In genomic region chr7:108158766-108159165, GRCh38 we compare ENCODE assay signal across 29 cellular contexts. TPM values are rescaled to one million over a fixed set of nuclear protein-coding genes. Genes with fewer than 3 reads are reported as not detected.
DNase-seq lines count a peak whose midpoint lies in the region; ATAC-seq and TF ChIP-seq lines count a peak whose summit lies in the region.
"Had no signal": no experiment of that assay in that cellular context is flagged by ENCODE, and none has a peak within 500 bp of the region (broad histone marks: within the 10 kb centered on the region; RNA-seq: fewer than 3 reads in every experiment).

No MANE protein-coding gene starts in this region.

- H3K18ac ChIP-seq in mesenchymal stem cell (ENCODE audit: low read depth in 1 of 2, low read length in 2 of 2) = no peak overlapping the region

- no peak overlapping the region for H4K8ac ChIP-seq in mesenchymal stem cell (ENCODE audit: low read length)

- no peak overlapping the region for H3K4ac ChIP-seq in mesenchymal stem cell (ENCODE audit: low read depth in 1 of 2, low read length in 2 of 2)

- H2AK5ac ChIP-seq in mesenchymal stem cell (ENCODE audit: low read length, severe bottlenecking) = no peak overlapping the region

- H3K27ac ChIP-seq in RWPE1 (no peak overlapping the region), mesenchymal stem cell (ENCODE audit: low read length, poor library complexity, severe bottlenecking) (no peak overlapping the region)
- H3K27ac ChIP-seq: psoas muscle, sigmoid colon, stomach, tibial artery had no signal

- H2AFZ ChIP-seq in mesenchymal stem cell (ENCODE audit: low read depth, low read length) = no peak overlapping the region

- no peak overlapping the region for H3K4me2 ChIP-seq in mesenchymal stem cell (ENCODE audit: low read length, poor library complexity, severe bottlenecking)

- POLR2A ChIA-PET in RWPE1 (lab: Yijun Ruan, JAX; ENCODE audit: low non-redundant PET) (no interaction called here), HEK293T (lab: Yijun Ruan, JAX) (no interaction called here)

- H3K14ac ChIP-seq in mesenchymal stem cell (ENCODE audit: low read length in 2 of 2) = no peak overlapping the region

- DNase-seq in ELR (ENCODE audit: low read depth) (peak; percentile 16), RWPE1 (ENCODE audit: low spot score) (peak; percentile 37), fibroblast of mammary gland (ENCODE audit: low read depth) (peak; percentile 31), renal cortical epithelial cell (ENCODE audit: low read depth) (peak; percentile 80), mucosa of descending colon (no peak), HEK293T (ENCODE audit: extremely low spot score) (no peak), mesenchymal stem cell (no peak)
- DNase-seq: activated CD4-positive, alpha-beta memory T cell treated with anti-CD3 and anti-CD28 coated beads, Interleukin-2, amount 10 ng/mL, durations not matched to agents 7 days and 5 days; activated CD4-positive, CD25-positive, alpha-beta regulatory T cell treated with anti-CD3 and anti-CD28 coated beads, Interleukin-2, amount 50 U/mL, for 72 hours; activated CD8-positive, alpha-beta memory T cell treated with anti-CD3 and anti-CD28 coated beads, Interleukin-2, amount 50 U/mL, for 4 hours; activated naive CD4-positive, alpha-beta T cell; activated naive CD8-positive, alpha-beta T cell treated with anti-CD3 and anti-CD28 coated beads, Interleukin-2, amount 50 U/mL, for 24 hours; C1 segment of cervical spinal cord; immature natural killer cell; midbrain; MM.1S; naive thymus-derived CD4-positive, alpha-beta T cell; NCI-H1417 treated with DMSO at 0.1 percent for 48 hours; NCI-H2029 treated with DMSO at 0.1 percent for 48 hours; NCI-H526 treated with DMSO at 0.1 percent for 48 hours; NK-92 treated with Interleukin-12 subunit alpha and Interleukin-12 subunit beta, amount 100 ng/mL, for 24 hours; nucleus accumbens; psoas muscle; SIG-M5; sigmoid colon; stimulated activated CD4-positive, alpha-beta T cell treated with anti-CD3 and anti-CD28 coated beads, Interleukin-4, amount 100 ng/mL, for 1 hour; stomach; tibial artery had no signal

- no peaks in the 10 kb centered on the region for H3K79me1 ChIP-seq in mesenchymal stem cell (replicated peaks; ENCODE audit: low read length, poor library complexity, severe bottlenecking)

- H3K27me3 ChIP-seq in mesenchymal stem cell (ENCODE audit: control insufficient read depth in 1 of 2, insufficient read depth in 1 of 2, low read length in 2 of 2) = no peaks in the 10 kb centered on the region
- H3K27me3 ChIP-seq: sigmoid colon, stomach, tibial artery had no signal

- no peak overlapping the region for H3K9ac ChIP-seq in mesenchymal stem cell (ENCODE audit: low read length)

- H3K4me1 ChIP-seq in mucosa of descending colon (ENCODE audit: low read depth) (no peaks in the 10 kb centered on the region), mesenchymal stem cell (ENCODE audit: control insufficient read depth, insufficient read depth, low read depth, low read length) (no peaks in the 10 kb centered on the region)
- H3K4me1 ChIP-seq: psoas muscle, sigmoid colon, stomach, tibial artery had no signal

- TF ChIP-seq CTCF in RWPE1 (conservative IDR thresholded peaks at IDR 0.05; ENCODE audit: low read depth) (no peak), fibroblast of mammary gland (conservative IDR thresholded peaks at IDR 0.05; ENCODE audit: control insufficient read depth, insufficient read depth, low read depth, low read length) (no peak), mucosa of descending colon (IDR thresholded peaks at IDR 0.05) (no peak)

- intact Hi-C loops in mucosa of descending colon (cut with DNase I, micrococcal nuclease) = no loop called here

- H2BK120ac ChIP-seq in mesenchymal stem cell (ENCODE audit: low read depth, low read length) = no peak overlapping the region

- ATAC-seq in mucosa of descending colon = no peak
- ATAC-seq: activated naive CD8-positive, alpha-beta T cell treated with anti-CD3 and anti-CD28 coated beads, Interleukin-2, amount 50 U/mL, for 24 hours; K562; naive thymus-derived CD4-positive, alpha-beta T cell; psoas muscle had no signal

- H3K4me3 ChIP-seq in fibroblast of mammary gland (ENCODE audit: control insufficient read depth, low read depth, low read length) = no peak overlapping the region
- H3K4me3 ChIP-seq in mucosa of descending colon = no peak overlapping the region
- H3K4me3 ChIP-seq in mesenchymal stem cell (ENCODE audit: insufficient read depth in 1 of 2, low read depth in 1 of 2, low read length in 2 of 2) = no peak overlapping the region
- H3K4me3 ChIP-seq: K562, psoas muscle, sigmoid colon, stomach, tibial artery had no signal

- no peak overlapping the region for H3K23ac ChIP-seq in mesenchymal stem cell (ENCODE audit: low read length in 2 of 2)

- H2BK15ac ChIP-seq in mesenchymal stem cell (ENCODE audit: low read depth, poor library complexity, severe bottlenecking) = no peak overlapping the region

- WGBS in mesenchymal stem cell = no CpG with 5 or more reads among the region's 1 CpG

- no peaks in the 10 kb centered on the region for H3K9me3 ChIP-seq in mucosa of descending colon
- no peaks in the 10 kb centered on the region for H3K9me3 ChIP-seq in mesenchymal stem cell (ENCODE audit: control insufficient read depth, low read length)
- H3K9me3 ChIP-seq: psoas muscle, sigmoid colon, stomach, tibial artery had no signal

- H2BK5ac ChIP-seq in mesenchymal stem cell (ENCODE audit: low read depth, low read length, poor library complexity, severe bottlenecking) = no peak overlapping the region

- H3K36me3 ChIP-seq in mucosa of descending colon (ENCODE audit: low read depth) (no peaks in the 10 kb centered on the region), mesenchymal stem cell (ENCODE audit: control insufficient read depth in 1 of 2, insufficient read depth in 2 of 2, low read depth in 1 of 2, low read length in 2 of 2) (no peaks in the 10 kb centered on the region)
- H3K36me3 ChIP-seq: sigmoid colon, stomach, tibial artery had no signal

- H2BK12ac ChIP-seq in mesenchymal stem cell (ENCODE audit: low read length in 2 of 2) = no peak overlapping the region

- no peak overlapping the region for H4K91ac ChIP-seq in mesenchymal stem cell (ENCODE audit: low read length)

- CTCF ChIA-PET in RWPE1 (lab: Yijun Ruan, JAX) = no interaction called here
- CTCF ChIA-PET in HEK293T (lab: Yijun Ruan, JAX) = no interaction called here

TF ChIP-seq in HEK293T, 16 proteins besides CTCF, POLR2A, EP300 and RAD21:
- TF ChIP-seq, protein P1, sequence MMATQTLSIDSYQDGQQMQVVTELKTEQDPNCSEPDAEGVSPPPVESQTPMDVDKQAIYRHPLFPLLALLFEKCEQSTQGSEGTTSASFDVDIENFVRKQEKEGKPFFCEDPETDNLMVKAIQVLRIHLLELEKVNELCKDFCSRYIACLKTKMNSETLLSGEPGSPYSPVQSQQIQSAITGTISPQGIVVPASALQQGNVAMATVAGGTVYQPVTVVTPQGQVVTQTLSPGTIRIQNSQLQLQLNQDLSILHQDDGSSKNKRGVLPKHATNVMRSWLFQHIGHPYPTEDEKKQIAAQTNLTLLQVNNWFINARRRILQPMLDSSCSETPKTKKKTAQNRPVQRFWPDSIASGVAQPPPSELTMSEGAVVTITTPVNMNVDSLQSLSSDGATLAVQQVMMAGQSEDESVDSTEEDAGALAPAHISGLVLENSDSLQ (IDR thresholded peaks at IDR 0.05) = no peak

RNA-seq across cellular contexts. Expression of gene LAMB4, which starts 28.6 kb away (rescaled TPM):
- total RNA-seq in renal cortical epithelial cell (0.17 and 0.65 TPM in 2 replicates), mucosa of descending colon (under 1 TPM in 1 of 3 donors, not detected in 2; 0.22 TPM)
- polyA plus RNA-seq in mesenchymal stem cell (2013, experiment 1 of 2) = 0.25 TPM
- polyA plus RNA-seq in mesenchymal stem cell (2013, experiment 2 of 2) = 0.18 TPM
- total RNA-seq: activated CD4-positive, alpha-beta memory T cell treated with anti-CD3 and anti-CD28 coated beads, Interleukin-2, amount 10 ng/mL, durations not matched to agents 7 days and 5 days had no signal
- polyA plus RNA-seq: immature natural killer cell; naive thymus-derived CD4-positive, alpha-beta T cell had no signal

Comparison
In these comparisons a context has a peak if more than half of its experiments do, and no peak if none do; other contexts are left out.
1. DNase-seq: peak in ELR (single experiment), RWPE1 (single experiment), fibroblast of mammary gland (single experiment) and renal cortical epithelial cell (single experiment); none in mucosa of descending colon (0 of 3), HEK293T (single experiment) and mesenchymal stem cell (single experiment).